13 cellular contexts compared by ENCODE assay signal in the genomic region with DNA sequence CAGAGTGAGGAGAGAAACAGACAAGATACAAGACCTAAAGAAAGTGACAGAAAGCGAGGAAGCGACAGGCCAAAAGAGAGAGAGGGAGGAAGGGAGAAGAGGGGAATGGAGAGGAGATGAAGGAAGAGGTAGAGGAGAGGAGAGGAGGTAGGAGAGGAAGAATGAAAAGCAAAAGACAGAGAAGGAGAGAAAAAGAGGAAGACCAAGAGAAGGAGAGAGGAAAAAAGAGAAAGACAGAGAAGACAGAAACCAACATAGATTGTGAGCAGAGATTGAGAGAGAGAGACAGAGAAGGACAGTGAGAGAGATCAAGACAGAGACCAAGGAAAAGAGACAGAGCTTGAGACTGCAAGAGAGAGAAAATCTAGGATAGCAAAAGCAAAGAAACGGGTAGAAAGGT. TPM values are rescaled to one million over a fixed set of nuclear protein-coding genes. Genes with fewer than 3 reads are reported as not detected.
DNase-seq lines count a peak whose midpoint lies in the region; ATAC-seq and TF ChIP-seq lines count a peak whose summit lies in the region.
"Had no signal": no experiment of that assay in that cellular context is flagged by ENCODE, and none has a peak within 500 bp of the region (broad histone marks: within the 10 kb centered on the region; RNA-seq: fewer than 3 reads in every experiment).

No MANE protein-coding gene starts in this region.

- no peak overlapping the region for H3K4me3 Mint-ChIP-seq in activated CD4-positive, alpha-beta T cell treated with anti-CD3 and anti-CD28 coated beads, Interleukin-2, amount 10 ng/mL, durations not matched to agents 7 days and 5 days
- no peak overlapping the region for H3K4me3 Mint-ChIP-seq in CD8-positive, alpha-beta T cell
- no peak overlapping the region for H3K4me3 Mint-ChIP-seq in central memory CD8-positive, alpha-beta T cell
- H3K4me3 Mint-ChIP-seq in nephron progenitor cell = no peak overlapping the region
- H3K4me3 Mint-ChIP-seq: CD14-positive monocyte had no signal

- CTCF ChIA-PET in activated CD4-positive, alpha-beta T cell treated with anti-CD3 and anti-CD28 coated beads, Interleukin-2, amount 10 ng/mL, durations not matched to agents 7 days and 5 days (lab: Charles Lee) = interaction anchor here (1.3 kb wide), 1 partner anchor 15 kb away, joined by 3 read pairs; no protein-coding TSS in a partner anchor
- CTCF ChIA-PET in CD8-positive, alpha-beta T cell (lab: Charles Lee) = no interaction called here

- TF ChIP-seq CTCF in CD8-positive, alpha-beta T cell (IDR thresholded peaks at IDR 0.05) = no peak
- no peak for TF ChIP-seq CTCF in nephron progenitor cell (IDR thresholded peaks at IDR 0.05)

- H3K9me3 Mint-ChIP-seq in activated CD4-positive, alpha-beta T cell treated with anti-CD3 and anti-CD28 coated beads, Interleukin-2, amount 10 ng/mL, durations not matched to agents 7 days and 5 days = peaks cover 38% of the 10 kb centered on the region
- peaks cover 3% of the 10 kb centered on the region for H3K9me3 Mint-ChIP-seq in CD8-positive, alpha-beta T cell
- H3K9me3 Mint-ChIP-seq in central memory CD8-positive, alpha-beta T cell = peaks cover 4% of the 10 kb centered on the region
- no peaks in the 10 kb centered on the region for H3K9me3 Mint-ChIP-seq in nephron progenitor cell

- H3K27ac ChIP-seq in CD8-positive, alpha-beta T cell (ENCODE audit: low read depth, low read length) = no peak overlapping the region
- H3K27ac ChIP-seq: SJSA1 had no signal

- H3K9me3 ChIP-seq in CD8-positive, alpha-beta T cell (ENCODE audit: low read length) = no peaks in the 10 kb centered on the region
- H3K9me3 ChIP-seq: SJSA1 had no signal

- peaks cover 5% of the 10 kb centered on the region for H3K4me1 ChIP-seq in CD8-positive, alpha-beta T cell (ENCODE audit: insufficient read depth, low read length)
- H3K4me1 ChIP-seq: SJSA1 had no signal

- intact Hi-C loops in CD8-positive, alpha-beta T cell (cut with DNase I, micrococcal nuclease) = no loop called here

- POLR2A ChIA-PET in activated CD4-positive, alpha-beta T cell treated with anti-CD3 and anti-CD28 coated beads, Interleukin-2, amount 10 ng/mL, durations not matched to agents 7 days and 5 days (lab: Charles Lee) = no interaction called here
- POLR2A ChIA-PET in CD8-positive, alpha-beta T cell (lab: Charles Lee) = interaction anchor here (1.6 kb wide), 1 partner anchor 11 kb away, joined by 5 read pairs; no protein-coding TSS in a partner anchor

- peaks cover 30% of the 10 kb centered on the region for H3K36me3 Mint-ChIP-seq in activated CD4-positive, alpha-beta T cell treated with anti-CD3 and anti-CD28 coated beads, Interleukin-2, amount 10 ng/mL, durations not matched to agents 7 days and 5 days (ENCODE audit: low read depth)
- H3K36me3 Mint-ChIP-seq in CD8-positive, alpha-beta T cell = no peaks in the 10 kb centered on the region
- H3K36me3 Mint-ChIP-seq in central memory CD8-positive, alpha-beta T cell (ENCODE audit: insufficient read depth) = peaks cover 2% of the 10 kb centered on the region
- no peaks in the 10 kb centered on the region for H3K36me3 Mint-ChIP-seq in nephron progenitor cell (ENCODE audit: low read depth)

- peaks cover 26% of the 10 kb centered on the region for H3K4me1 Mint-ChIP-seq in activated CD4-positive, alpha-beta T cell treated with anti-CD3 and anti-CD28 coated beads, Interleukin-2, amount 10 ng/mL, durations not matched to agents 7 days and 5 days
- peaks cover 13% of the 10 kb centered on the region for H3K4me1 Mint-ChIP-seq in CD8-positive, alpha-beta T cell (ENCODE audit: low read depth)
- H3K4me1 Mint-ChIP-seq in central memory CD8-positive, alpha-beta T cell = peaks cover 13% of the 10 kb centered on the region
- H3K4me1 Mint-ChIP-seq in nephron progenitor cell = no peaks in the 10 kb centered on the region

- H3K27ac Mint-ChIP-seq in activated CD4-positive, alpha-beta T cell treated with anti-CD3 and anti-CD28 coated beads, Interleukin-2, amount 10 ng/mL, durations not matched to agents 7 days and 5 days = peak overlapping the region; percentile 1
- peak overlapping the region; percentile 3 for H3K27ac Mint-ChIP-seq in CD8-positive, alpha-beta T cell
- peak overlapping the region; percentile 22 for H3K27ac Mint-ChIP-seq in central memory CD8-positive, alpha-beta T cell (ENCODE audit: low read depth)
- H3K27ac Mint-ChIP-seq in nephron progenitor cell = peak overlapping the region; percentile 1

- no peak for DNase-seq in activated CD4-positive, alpha-beta T cell treated with anti-CD3 and anti-CD28 coated beads, Interleukin-2, amount 10 ng/mL, durations not matched to agents 7 days and 5 days
- DNase-seq in activated CD4-positive, alpha-beta T cell treated with anti-CD3 and anti-CD28 coated beads for 4 hours = no peak
- no peak for DNase-seq in CD8-positive, alpha-beta T cell
- DNase-seq in central memory CD8-positive, alpha-beta T cell (ENCODE audit: low spot score in 2 of 2) = no peak
- no peak for DNase-seq in nephron progenitor cell
- no peak for DNase-seq in NCI-H1436 (lab: John Stamatoyannopoulos, UW)
- no peak for DNase-seq in NCI-H2029 (lab: John Stamatoyannopoulos, UW)
- DNase-seq: NCI-H1092 treated with DMSO at 0.1 percent for 48 hours, NCI-H2081, NCI-H2171, NCI-H524 treated with DMSO at 0.1 percent for 48 hours had no signal

- no peak overlapping the region for H3K4me3 ChIP-seq in CD8-positive, alpha-beta T cell (ENCODE audit: low read depth, low read length)
- H3K4me3 ChIP-seq: SJSA1 had no signal

- ATAC-seq in CD8-positive, alpha-beta T cell = no peak
- ATAC-seq in central memory CD8-positive, alpha-beta T cell (replicated peaks; ENCODE audit: extremely low read depth, poor library complexity, severe bottlenecking) = no peak

- no peaks in the 10 kb centered on the region for H3K27me3 ChIP-seq in CD8-positive, alpha-beta T cell (ENCODE audit: insufficient read depth, low read length)

- peaks cover 11% of the 10 kb centered on the region for H3K27me3 Mint-ChIP-seq in activated CD4-positive, alpha-beta T cell treated with anti-CD3 and anti-CD28 coated beads, Interleukin-2, amount 10 ng/mL, durations not matched to agents 7 days and 5 days
- no peaks in the 10 kb centered on the region for H3K27me3 Mint-ChIP-seq in CD8-positive, alpha-beta T cell (ENCODE audit: low read depth)
- no peaks in the 10 kb centered on the region for H3K27me3 Mint-ChIP-seq in central memory CD8-positive, alpha-beta T cell
- no peaks in the 10 kb centered on the region for H3K27me3 Mint-ChIP-seq in nephron progenitor cell (ENCODE audit: low read depth, poor library complexity)

- H3K36me3 ChIP-seq in CD8-positive, alpha-beta T cell (ENCODE audit: insufficient read depth, low read length) = no peaks in the 10 kb centered on the region
- H3K36me3 ChIP-seq: SJSA1 had no signal

RNA-seq across cellular contexts. Expression of gene FNIP1, which starts 58.6 kb away (rescaled TPM):
- total RNA-seq in activated CD4-positive, alpha-beta T cell treated with anti-CD3 and anti-CD28 coated beads, Interleukin-2, amount 10 ng/mL, durations not matched to agents 7 days and 5 days = 10 to 100 TPM; 24.8 to 26.1 TPM
- total RNA-seq in CD8-positive, alpha-beta T cell = 10 to 100 TPM; 29.4 to 29.7 TPM
